ENCODE assay signal across 1 cellular context in genomic region chr5:38338455-38338854, GRCh38.
A peak's percentile ranks its signal among the peaks of the same experiment; 100 is the strongest.
TF ChIP-seq lines count a peak whose summit lies in the region.

No MANE protein-coding gene starts in this region.

TF ChIP-seq in HepG2, 621 proteins besides CTCF, POLR2A, EP300 and RAD21 (continued from another document and continues in another):
- TF ChIP-seq HNF1A (IDR thresholded peaks at IDR 0.05; ENCODE audit: low read depth) = no peak
- no peak for TF ChIP-seq HNF1A (CRISPR knock-in tag; IDR thresholded peaks at IDR 0.05; ENCODE audit: borderline replicate concordance)
- no peak for TF ChIP-seq PRMT3 (CRISPR knock-in tag; IDR thresholded peaks at IDR 0.05; ENCODE audit: borderline replicate concordance, low read depth)
- TF ChIP-seq NAIF1 (CRISPR knock-in tag; IDR thresholded peaks at IDR 0.05; ENCODE audit: borderline replicate concordance) = no peak
- no peak for TF ChIP-seq DMTF1 (CRISPR knock-in tag; IDR thresholded peaks at IDR 0.05)
- peak in 1 of 2 experiments; percentile 60; a peak in 1 of 4 replicates for TF ChIP-seq ATF4 (CRISPR knock-in tag; IDR thresholded peaks at IDR 0.05)
- peak; percentile 62; the same call in 1 of the 2 replicates for TF ChIP-seq CBX5 (CRISPR knock-in tag; IDR thresholded peaks at IDR 0.05; ENCODE audit: borderline replicate concordance)
- peak; percentile 74; the same call in 1 of the 2 replicates for TF ChIP-seq ZKSCAN1 (IDR thresholded peaks at IDR 0.05; ENCODE audit: low read length)
- peak; percentile 38; the same call in 1 of the 2 replicates for TF ChIP-seq BCL6 (CRISPR knock-in tag; IDR thresholded peaks at IDR 0.05)
- peak; percentile 27; the same call in 1 of the 2 replicates for TF ChIP-seq TBX3 (IDR thresholded peaks at IDR 0.05; ENCODE audit: borderline replicate concordance)
- peak; percentile 42; the same call in 1 of the 2 replicates for TF ChIP-seq FOXA3 (CRISPR knock-in tag; IDR thresholded peaks at IDR 0.05)
- peak; percentile 48; the same call in 1 of the 2 replicates for TF ChIP-seq CCDC6 (CRISPR knock-in tag; IDR thresholded peaks at IDR 0.05)
- peak; percentile 79 for TF ChIP-seq ZMYM4 (CRISPR knock-in tag; IDR thresholded peaks at IDR 0.05)
- TF ChIP-seq FOXP4 (CRISPR knock-in tag; IDR thresholded peaks at IDR 0.05) = peak; percentile 43; the same call in 1 of the 2 replicates
- TF ChIP-seq ZNF280D (CRISPR knock-in tag; IDR thresholded peaks at IDR 0.05) = 0 out of 2 replicates have a peak, but pooled peaks have one; percentile 39
- peak; percentile 99 for TF ChIP-seq BHLHE40 (IDR thresholded peaks at IDR 0.05; ENCODE audit: low read length)
- no peak for TF ChIP-seq KMT2B (CRISPR knock-in tag; IDR thresholded peaks at IDR 0.05)
- no peak for TF ChIP-seq AGO2 (optimal IDR thresholded peaks at IDR 0.05; ENCODE audit: low read depth, low read length)
- TF ChIP-seq MEIS1 (CRISPR knock-in tag; IDR thresholded peaks at IDR 0.05; ENCODE audit: borderline replicate concordance) = no peak
- TF ChIP-seq SAP130 (CRISPR knock-in tag; IDR thresholded peaks at IDR 0.05; ENCODE audit: low read depth) = peak; percentile 23; the same call in 1 of the 2 replicates
- no peak for TF ChIP-seq KDM3A (CRISPR knock-in tag; IDR thresholded peaks at IDR 0.05; ENCODE audit: low read depth)
- peak; percentile 83 for TF ChIP-seq ZBTB43 (CRISPR knock-in tag; conservative IDR thresholded peaks at IDR 0.05)
- no peak for TF ChIP-seq ZSCAN25 (CRISPR knock-in tag; IDR thresholded peaks at IDR 0.05)
- no peak for TF ChIP-seq ZFP36L2 (CRISPR knock-in tag; IDR thresholded peaks at IDR 0.05)
- no peak for TF ChIP-seq HOMEZ (CRISPR knock-in tag; IDR thresholded peaks at IDR 0.05; ENCODE audit: low read depth)
- no peak for TF ChIP-seq AKNA (CRISPR knock-in tag; IDR thresholded peaks at IDR 0.05; ENCODE audit: borderline replicate concordance)
- TF ChIP-seq FOXJ3 (CRISPR knock-in tag; IDR thresholded peaks at IDR 0.05; ENCODE audit: borderline replicate concordance) = 0 out of 2 replicates have a peak, but pooled peaks have one; percentile 25
- no peak for TF ChIP-seq MTERF4 (CRISPR knock-in tag; IDR thresholded peaks at IDR 0.05)
- peak; percentile 75 for TF ChIP-seq HDAC2 (CRISPR knock-in tag; IDR thresholded peaks at IDR 0.05)
- TF ChIP-seq CBX2 (IDR thresholded peaks at IDR 0.05; ENCODE audit: low read depth, low read length) = no peak
- TF ChIP-seq CBX2 (CRISPR knock-in tag; IDR thresholded peaks at IDR 0.05; ENCODE audit: low read depth) = no peak
- TF ChIP-seq ZNF256 (CRISPR knock-in tag; conservative IDR thresholded peaks at IDR 0.05) = no peak
- no peak for TF ChIP-seq SNAI1 (CRISPR knock-in tag; IDR thresholded peaks at IDR 0.05; ENCODE audit: borderline replicate concordance)
- 0 out of 2 replicates have a peak, but pooled peaks have one; percentile 26 for TF ChIP-seq HMG20A (CRISPR knock-in tag; IDR thresholded peaks at IDR 0.05; ENCODE audit: borderline replicate concordance)
- peak; percentile 85 for TF ChIP-seq CEBPB (IDR thresholded peaks at IDR 0.05; ENCODE audit: borderline replicate concordance, low read depth, low read length)
- TF ChIP-seq THAP11 (CRISPR knock-in tag; IDR thresholded peaks at IDR 0.05) = peak; percentile 55; the same call in 1 of the 2 replicates
